In the genomic region with DNA sequence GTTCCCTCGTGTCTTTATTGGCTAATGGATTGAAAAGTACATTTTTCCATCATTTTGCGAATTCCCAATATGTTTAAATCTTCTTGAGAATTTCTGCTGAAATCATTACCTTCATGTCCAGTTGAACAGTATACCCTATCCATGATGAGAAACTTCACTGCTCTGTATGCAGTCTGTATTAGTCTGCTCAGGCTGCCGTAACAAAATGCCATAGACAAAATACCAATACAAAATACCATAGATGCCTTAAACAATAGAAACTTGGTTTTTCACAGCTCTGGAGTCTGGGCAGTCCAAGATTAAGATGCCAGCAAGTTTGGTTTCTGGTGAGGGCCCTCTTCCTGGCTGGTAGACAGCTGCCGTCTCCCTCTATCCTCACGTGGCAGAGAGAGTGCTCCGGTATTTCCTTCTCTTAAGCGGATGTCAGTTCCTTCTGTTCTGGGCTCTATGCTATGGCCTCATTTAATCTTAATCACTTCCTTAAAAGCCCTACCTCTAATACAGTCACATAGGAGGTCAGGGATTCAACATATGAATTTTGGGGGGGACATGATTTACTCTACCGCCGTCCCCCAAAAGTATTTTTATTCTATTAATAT, we compare ENCODE assay signal across 1 cellular context.
TF ChIP-seq lines count a peak whose summit lies in the region.

No MANE protein-coding gene starts in this region.

TF ChIP-seq in HepG2, 621 proteins besides CTCF, POLR2A, EP300 and RAD21 (continued from another document):
- TF ChIP-seq, protein P1, sequence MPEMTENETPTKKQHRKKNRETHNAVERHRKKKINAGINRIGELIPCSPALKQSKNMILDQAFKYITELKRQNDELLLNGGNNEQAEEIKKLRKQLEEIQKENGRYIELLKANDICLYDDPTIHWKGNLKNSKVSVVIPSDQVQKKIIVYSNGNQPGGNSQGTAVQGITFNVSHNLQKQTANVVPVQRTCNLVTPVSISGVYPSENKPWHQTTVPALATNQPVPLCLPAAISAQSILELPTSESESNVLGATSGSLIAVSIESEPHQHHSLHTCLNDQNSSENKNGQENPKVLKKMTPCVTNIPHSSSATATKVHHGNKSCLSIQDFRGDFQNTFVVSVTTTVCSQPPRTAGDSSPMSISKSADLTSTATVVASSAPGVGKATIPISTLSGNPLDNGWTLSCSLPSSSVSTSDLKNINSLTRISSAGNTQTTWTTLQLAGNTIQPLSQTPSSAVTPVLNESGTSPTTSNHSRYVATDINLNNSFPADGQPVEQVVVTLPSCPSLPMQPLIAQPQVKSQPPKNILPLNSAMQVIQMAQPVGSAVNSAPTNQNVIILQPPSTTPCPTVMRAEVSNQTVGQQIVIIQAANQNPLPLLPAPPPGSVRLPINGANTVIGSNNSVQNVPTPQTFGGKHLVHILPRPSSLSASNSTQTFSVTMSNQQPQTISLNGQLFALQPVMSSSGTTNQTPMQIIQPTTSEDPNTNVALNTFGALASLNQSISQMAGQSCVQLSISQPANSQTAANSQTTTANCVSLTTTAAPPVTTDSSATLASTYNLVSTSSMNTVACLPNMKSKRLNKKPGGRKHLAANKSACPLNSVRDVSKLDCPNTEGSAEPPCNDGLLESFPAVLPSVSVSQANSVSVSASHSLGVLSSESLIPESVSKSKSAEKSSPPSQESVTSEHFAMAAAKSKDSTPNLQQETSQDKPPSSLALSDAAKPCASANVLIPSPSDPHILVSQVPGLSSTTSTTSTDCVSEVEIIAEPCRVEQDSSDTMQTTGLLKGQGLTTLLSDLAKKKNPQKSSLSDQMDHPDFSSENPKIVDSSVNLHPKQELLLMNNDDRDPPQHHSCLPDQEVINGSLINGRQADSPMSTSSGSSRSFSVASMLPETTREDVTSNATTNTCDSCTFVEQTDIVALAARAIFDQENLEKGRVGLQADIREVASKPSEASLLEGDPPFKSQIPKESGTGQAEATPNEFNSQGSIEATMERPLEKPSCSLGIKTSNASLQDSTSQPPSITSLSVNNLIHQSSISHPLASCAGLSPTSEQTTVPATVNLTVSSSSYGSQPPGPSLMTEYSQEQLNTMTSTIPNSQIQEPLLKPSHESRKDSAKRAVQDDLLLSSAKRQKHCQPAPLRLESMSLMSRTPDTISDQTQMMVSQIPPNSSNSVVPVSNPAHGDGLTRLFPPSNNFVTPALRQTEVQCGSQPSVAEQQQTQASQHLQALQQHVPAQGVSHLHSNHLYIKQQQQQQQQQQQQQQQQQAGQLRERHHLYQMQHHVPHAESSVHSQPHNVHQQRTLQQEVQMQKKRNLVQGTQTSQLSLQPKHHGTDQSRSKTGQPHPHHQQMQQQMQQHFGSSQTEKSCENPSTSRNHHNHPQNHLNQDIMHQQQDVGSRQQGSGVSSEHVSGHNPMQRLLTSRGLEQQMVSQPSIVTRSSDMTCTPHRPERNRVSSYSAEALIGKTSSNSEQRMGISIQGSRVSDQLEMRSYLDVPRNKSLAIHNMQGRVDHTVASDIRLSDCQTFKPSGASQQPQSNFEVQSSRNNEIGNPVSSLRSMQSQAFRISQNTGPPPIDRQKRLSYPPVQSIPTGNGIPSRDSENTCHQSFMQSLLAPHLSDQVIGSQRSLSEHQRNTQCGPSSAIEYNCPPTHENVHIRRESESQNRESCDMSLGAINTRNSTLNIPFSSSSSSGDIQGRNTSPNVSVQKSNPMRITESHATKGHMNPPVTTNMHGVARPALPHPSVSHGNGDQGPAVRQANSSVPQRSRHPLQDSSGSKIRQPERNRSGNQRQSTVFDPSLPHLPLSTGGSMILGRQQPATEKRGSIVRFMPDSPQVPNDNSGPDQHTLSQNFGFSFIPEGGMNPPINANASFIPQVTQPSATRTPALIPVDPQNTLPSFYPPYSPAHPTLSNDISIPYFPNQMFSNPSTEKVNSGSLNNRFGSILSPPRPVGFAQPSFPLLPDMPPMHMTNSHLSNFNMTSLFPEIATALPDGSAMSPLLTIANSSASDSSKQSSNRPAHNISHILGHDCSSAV (CRISPR knock-in tag; IDR thresholded peaks at IDR 0.05; ENCODE audit: borderline replicate concordance): no peak
- peak; percentile 26 for TF ChIP-seq RBM22 (optimal IDR thresholded peaks at IDR 0.05; ENCODE audit: low read length)
